1 cellular context compared by ENCODE assay signal in the genomic region with DNA sequence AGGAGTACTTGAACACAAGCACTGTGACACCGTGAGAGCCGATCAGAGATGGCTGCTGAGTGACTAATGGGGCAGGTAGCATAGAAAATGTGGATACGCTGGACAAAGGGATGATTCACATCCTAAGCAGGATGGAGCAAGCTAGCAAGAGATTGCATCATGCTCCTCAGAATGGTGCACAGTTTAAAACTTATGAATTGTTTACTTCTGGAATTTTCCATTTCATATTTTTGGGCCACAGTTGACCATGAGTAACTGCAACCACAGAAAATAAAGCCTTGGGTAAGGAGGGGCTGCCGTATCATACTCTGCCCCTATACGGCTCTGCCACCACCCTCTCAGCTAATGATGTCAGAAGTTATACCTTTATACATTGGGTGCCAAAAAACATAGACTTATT.
TF ChIP-seq lines count a peak whose summit lies in the region.

No MANE protein-coding gene starts in this region.

TF ChIP-seq in K562, 482 proteins besides CTCF, POLR2A, EP300 and RAD21 (continued from another document):
- TF ChIP-seq ZBTB17 (CRISPR knock-in tag; IDR thresholded peaks at IDR 0.05), result no peak
- TF ChIP-seq ATF1 (CRISPR knock-in tag; IDR thresholded peaks at IDR 0.05), result no peak
- no peak for TF ChIP-seq ATF1 (tag; IDR thresholded peaks at IDR 0.05)
- no peak for TF ChIP-seq TBP (optimal IDR thresholded peaks at IDR 0.05; ENCODE audit: low read depth, low read length)
- peak; percentile 45; the same call in 1 of the 2 replicates for TF ChIP-seq MECOM (CRISPR knock-in tag; IDR thresholded peaks at IDR 0.05)
- no peak for TF ChIP-seq MAFF (IDR thresholded peaks at IDR 0.05; ENCODE audit: low read length)
- no peak for TF ChIP-seq SIX5 (IDR thresholded peaks at IDR 0.05; ENCODE audit: borderline replicate concordance in 1 of 2, insufficient read depth in 1 of 2, low read depth in 1 of 2, low read length in 2 of 2)
- TF ChIP-seq, protein P1, sequence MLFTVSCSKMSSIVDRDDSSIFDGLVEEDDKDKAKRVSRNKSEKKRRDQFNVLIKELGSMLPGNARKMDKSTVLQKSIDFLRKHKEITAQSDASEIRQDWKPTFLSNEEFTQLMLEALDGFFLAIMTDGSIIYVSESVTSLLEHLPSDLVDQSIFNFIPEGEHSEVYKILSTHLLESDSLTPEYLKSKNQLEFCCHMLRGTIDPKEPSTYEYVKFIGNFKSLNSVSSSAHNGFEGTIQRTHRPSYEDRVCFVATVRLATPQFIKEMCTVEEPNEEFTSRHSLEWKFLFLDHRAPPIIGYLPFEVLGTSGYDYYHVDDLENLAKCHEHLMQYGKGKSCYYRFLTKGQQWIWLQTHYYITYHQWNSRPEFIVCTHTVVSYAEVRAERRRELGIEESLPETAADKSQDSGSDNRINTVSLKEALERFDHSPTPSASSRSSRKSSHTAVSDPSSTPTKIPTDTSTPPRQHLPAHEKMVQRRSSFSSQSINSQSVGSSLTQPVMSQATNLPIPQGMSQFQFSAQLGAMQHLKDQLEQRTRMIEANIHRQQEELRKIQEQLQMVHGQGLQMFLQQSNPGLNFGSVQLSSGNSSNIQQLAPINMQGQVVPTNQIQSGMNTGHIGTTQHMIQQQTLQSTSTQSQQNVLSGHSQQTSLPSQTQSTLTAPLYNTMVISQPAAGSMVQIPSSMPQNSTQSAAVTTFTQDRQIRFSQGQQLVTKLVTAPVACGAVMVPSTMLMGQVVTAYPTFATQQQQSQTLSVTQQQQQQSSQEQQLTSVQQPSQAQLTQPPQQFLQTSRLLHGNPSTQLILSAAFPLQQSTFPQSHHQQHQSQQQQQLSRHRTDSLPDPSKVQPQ (CRISPR knock-in tag; IDR thresholded peaks at IDR 0.05; ENCODE audit: borderline replicate concordance), result no peak
- peak; percentile 81; the same call in 1 of the 2 replicates for TF ChIP-seq DMBX1 (CRISPR knock-in tag; IDR thresholded peaks at IDR 0.05; ENCODE audit: borderline replicate concordance)
- peak; percentile 67 for TF ChIP-seq CXXC5 (CRISPR knock-in tag; IDR thresholded peaks at IDR 0.05)
- no peak for TF ChIP-seq POLR2AphosphoS5 (IDR thresholded peaks at IDR 0.05; ENCODE audit: control insufficient read depth, insufficient read depth, low read depth, low read length)
- TF ChIP-seq JUND (IDR thresholded peaks at IDR 0.05; ENCODE audit: borderline replicate concordance, low read depth, low read length), result peak; percentile 77
- peak; percentile 41; the same call in 1 of the 3 replicates for TF ChIP-seq JUND (tag; IDR thresholded peaks at IDR 0.05; ENCODE audit: borderline replicate concordance, low read depth, low read length)
- TF ChIP-seq ZNF175 (CRISPR knock-in tag; IDR thresholded peaks at IDR 0.05; ENCODE audit: low read depth), result 0 out of 2 replicates have a peak, but pooled peaks have one; percentile 52
- TF ChIP-seq, protein P2, sequence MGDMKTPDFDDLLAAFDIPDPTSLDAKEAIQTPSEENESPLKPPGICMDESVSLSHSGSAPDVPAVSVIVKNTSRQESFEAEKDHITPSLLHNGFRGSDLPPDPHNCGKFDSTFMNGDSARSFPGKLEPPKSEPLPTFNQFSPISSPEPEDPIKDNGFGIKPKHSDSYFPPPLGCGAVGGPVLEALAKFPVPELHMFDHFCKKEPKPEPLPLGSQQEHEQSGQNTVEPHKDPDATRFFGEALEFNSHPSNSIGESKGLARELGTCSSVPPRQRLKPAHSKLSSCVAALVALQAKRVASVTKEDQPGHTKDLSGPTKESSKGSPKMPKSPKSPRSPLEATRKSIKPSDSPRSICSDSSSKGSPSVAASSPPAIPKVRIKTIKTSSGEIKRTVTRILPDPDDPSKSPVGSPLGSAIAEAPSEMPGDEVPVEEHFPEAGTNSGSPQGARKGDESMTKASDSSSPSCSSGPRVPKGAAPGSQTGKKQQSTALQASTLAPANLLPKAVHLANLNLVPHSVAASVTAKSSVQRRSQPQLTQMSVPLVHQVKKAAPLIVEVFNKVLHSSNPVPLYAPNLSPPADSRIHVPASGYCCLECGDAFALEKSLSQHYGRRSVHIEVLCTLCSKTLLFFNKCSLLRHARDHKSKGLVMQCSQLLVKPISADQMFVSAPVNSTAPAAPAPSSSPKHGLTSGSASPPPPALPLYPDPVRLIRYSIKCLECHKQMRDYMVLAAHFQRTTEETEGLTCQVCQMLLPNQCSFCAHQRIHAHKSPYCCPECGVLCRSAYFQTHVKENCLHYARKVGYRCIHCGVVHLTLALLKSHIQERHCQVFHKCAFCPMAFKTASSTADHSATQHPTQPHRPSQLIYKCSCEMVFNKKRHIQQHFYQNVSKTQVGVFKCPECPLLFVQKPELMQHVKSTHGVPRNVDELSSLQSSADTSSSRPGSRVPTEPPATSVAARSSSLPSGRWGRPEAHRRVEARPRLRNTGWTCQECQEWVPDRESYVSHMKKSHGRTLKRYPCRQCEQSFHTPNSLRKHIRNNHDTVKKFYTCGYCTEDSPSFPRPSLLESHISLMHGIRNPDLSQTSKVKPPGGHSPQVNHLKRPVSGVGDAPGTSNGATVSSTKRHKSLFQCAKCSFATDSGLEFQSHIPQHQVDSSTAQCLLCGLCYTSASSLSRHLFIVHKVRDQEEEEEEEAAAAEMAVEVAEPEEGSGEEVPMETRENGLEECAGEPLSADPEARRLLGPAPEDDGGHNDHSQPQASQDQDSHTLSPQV (IDR thresholded peaks at IDR 0.05), result 0 out of 2 replicates have a peak, but pooled peaks have one; percentile 23
- TF ChIP-seq ID3 (CRISPR knock-in tag; IDR thresholded peaks at IDR 0.05), result no peak
- TF ChIP-seq ID3 (tag; IDR thresholded peaks at IDR 0.05), result peak; percentile 56; the same call in 1 of the 2 replicates
- TF ChIP-seq CEBPB (tag; IDR thresholded peaks at IDR 0.05), result peak; percentile 78
- no peak for TF ChIP-seq NFYB (IDR thresholded peaks at IDR 0.05; ENCODE audit: extremely low read depth, insufficient read length)
- no peak for TF ChIP-seq KLF16 (IDR thresholded peaks at IDR 0.05)
- no peak for TF ChIP-seq FOXK1 (CRISPR knock-in tag; IDR thresholded peaks at IDR 0.05; ENCODE audit: borderline replicate concordance)
- no peak for TF ChIP-seq CTBP1 (IDR thresholded peaks at IDR 0.05; ENCODE audit: borderline replicate concordance)
- TF ChIP-seq POLR3A (IDR thresholded peaks at IDR 0.05; ENCODE audit: borderline replicate concordance, extremely low read depth, insufficient read depth, insufficient read length), result no peak
- no peak for TF ChIP-seq NBN (IDR thresholded peaks at IDR 0.05; ENCODE audit: low read depth)
- TF ChIP-seq, protein P3, sequence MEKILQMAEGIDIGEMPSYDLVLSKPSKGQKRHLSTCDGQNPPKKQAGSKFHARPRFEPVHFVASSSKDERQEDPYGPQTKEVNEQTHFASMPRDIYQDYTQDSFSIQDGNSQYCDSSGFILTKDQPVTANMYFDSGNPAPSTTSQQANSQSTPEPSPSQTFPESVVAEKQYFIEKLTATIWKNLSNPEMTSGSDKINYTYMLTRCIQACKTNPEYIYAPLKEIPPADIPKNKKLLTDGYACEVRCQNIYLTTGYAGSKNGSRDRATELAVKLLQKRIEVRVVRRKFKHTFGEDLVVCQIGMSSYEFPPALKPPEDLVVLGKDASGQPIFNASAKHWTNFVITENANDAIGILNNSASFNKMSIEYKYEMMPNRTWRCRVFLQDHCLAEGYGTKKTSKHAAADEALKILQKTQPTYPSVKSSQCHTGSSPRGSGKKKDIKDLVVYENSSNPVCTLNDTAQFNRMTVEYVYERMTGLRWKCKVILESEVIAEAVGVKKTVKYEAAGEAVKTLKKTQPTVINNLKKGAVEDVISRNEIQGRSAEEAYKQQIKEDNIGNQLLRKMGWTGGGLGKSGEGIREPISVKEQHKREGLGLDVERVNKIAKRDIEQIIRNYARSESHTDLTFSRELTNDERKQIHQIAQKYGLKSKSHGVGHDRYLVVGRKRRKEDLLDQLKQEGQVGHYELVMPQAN (IDR thresholded peaks at IDR 0.05; ENCODE audit: borderline replicate concordance), result no peak
- TF ChIP-seq KAT7 (CRISPR knock-in tag; IDR thresholded peaks at IDR 0.05; ENCODE audit: borderline replicate concordance), result no peak
